Comparison of ENCODE assay signal across 21 cellular contexts in genomic region chr6:74626288-74626687, GRCh38.
DNase-seq lines count a peak whose midpoint lies in the region; ATAC-seq, FAIRE-seq and TF ChIP-seq lines count a peak whose summit lies in the region.
"Had no signal": no experiment of that assay in that cellular context is flagged by ENCODE, and none has a peak within 500 bp of the region (broad histone marks: within the 10 kb centered on the region; RNA-seq: fewer than 3 reads in every experiment).

No MANE protein-coding gene starts in this region.

- peak; percentile 3 for DNase-seq in NCI-H82 (lab: John Stamatoyannopoulos, UW)
- DNase-seq in NCI-H82 treated with DMSO at 0.1 percent for 48 hours (lab: John Stamatoyannopoulos, UW; ENCODE audit: unreplicated experiment) = no peak
- no peak for DNase-seq in H1 (ENCODE audit: low read depth in 1 of 2, low spot score in 2 of 2)
- no peak for DNase-seq in mesenchymal stem cell
- DNase-seq in BE2C = no peak
- no peak for DNase-seq in activated CD8-positive, alpha-beta memory T cell treated with anti-CD3 and anti-CD28 coated beads, Interleukin-2, amount 50 U/mL, for 4 hours
- DNase-seq: ACHN; C1 segment of cervical spinal cord; Calu3; CD4-positive, alpha-beta T cell; DMS 273 treated with DMSO at 0.1 percent for 48 hours; DMS79 treated with DMSO at 0.1 percent for 48 hours; EL; GOT3 had no signal

- POLR2A ChIA-PET in H1 (lab: Charles Lee; ENCODE audit: partially characterized antibody) = no interaction called here

- H2BK12ac ChIP-seq in H1 (ENCODE audit: low read depth, low read length) = no peak overlapping the region
- H2BK12ac ChIP-seq in mesenchymal stem cell (ENCODE audit: low read length in 2 of 2) = no peak overlapping the region

- no peak for TF ChIP-seq RAD21 in H1 (IDR thresholded peaks at IDR 0.05 in 1 of 2, conservative IDR thresholded peaks at IDR 0.05 in 1 of 2; ENCODE audit: low read depth in 2 of 2, low read length in 2 of 2)

- H3K27me3 ChIP-seq in H1 (replicated peaks in 1 of 4; ENCODE audit: control insufficient read depth in 3 of 4, extremely low read depth in 1 of 4, insufficient read depth in 3 of 4, low read length in 3 of 4) (no peaks in the 10 kb centered on the region), mesenchymal stem cell (ENCODE audit: control insufficient read depth in 1 of 2, insufficient read depth in 1 of 2, low read length in 2 of 2) (no peaks in the 10 kb centered on the region), BE2C (no peaks in the 10 kb centered on the region)

- H4K20me1 ChIP-seq in H1 (replicated peaks in 1 of 2; ENCODE audit: control insufficient read depth in 1 of 2, insufficient read depth in 2 of 2, low read length in 2 of 2) = no peaks in the 10 kb centered on the region

- H3K56ac ChIP-seq in H1 (replicated peaks; ENCODE audit: insufficient read length, low read depth, low read length) = no peak overlapping the region

- no peak for TF ChIP-seq POLR2A in H1 (IDR thresholded peaks at IDR 0.05; ENCODE audit: control extremely low read depth in 1 of 2, low read depth in 2 of 2, low read length in 2 of 2)

- no peaks in the 10 kb centered on the region for H3K4me1 Mint-ChIP-seq in activated T-helper 17 cell treated with anti-CD3 and anti-CD28 coated beads, Interleukin-2, amount 50 U/mL, for 72 hours

- no peaks in the 10 kb centered on the region for H3K27me3 Mint-ChIP-seq in activated T-helper 17 cell treated with anti-CD3 and anti-CD28 coated beads, Interleukin-2, amount 50 U/mL, for 72 hours
- H3K27me3 Mint-ChIP-seq: CD4-positive, alpha-beta T cell had no signal

- CTCF ChIA-PET in H1 (lab: Charles Lee; ENCODE audit: partially characterized antibody) = no interaction called here

- no peak overlapping the region for H2BK120ac ChIP-seq in H1 (replicated peaks; ENCODE audit: low read depth, low read length)
- no peak overlapping the region for H2BK120ac ChIP-seq in mesenchymal stem cell (ENCODE audit: low read depth, low read length)

- H3K27ac Mint-ChIP-seq in activated T-helper 17 cell treated with anti-CD3 and anti-CD28 coated beads, Interleukin-2, amount 50 U/mL, for 72 hours = no peak overlapping the region
- H3K27ac Mint-ChIP-seq: CD4-positive, alpha-beta T cell had no signal

- FAIRE-seq in H1 (lab: Jason Lieb, UNC) = no peak
- FAIRE-seq: G401.6, GM12891, HepG2, HTR-8/SVneo had no signal

- no peak overlapping the region for H2BK20ac ChIP-seq in H1 (ENCODE audit: low read length)

- no peak overlapping the region for H3K4me2 ChIP-seq in H1 (ENCODE audit: insufficient read depth in 1 of 2, low read depth in 2 of 2, low read length in 2 of 2)
- H3K4me2 ChIP-seq in mesenchymal stem cell (ENCODE audit: low read length, poor library complexity, severe bottlenecking) = no peak overlapping the region

- H3K23ac ChIP-seq in H1 (ENCODE audit: insufficient read length) = no peak overlapping the region
- H3K23ac ChIP-seq in mesenchymal stem cell (ENCODE audit: low read length in 2 of 2) = no peak overlapping the region

- H3K4me3 ChIP-seq in H1 (ENCODE audit: extremely low read depth in 1 of 4, insufficient read depth in 2 of 4, low read depth in 3 of 4, low read length in 4 of 4) = no peak overlapping the region; a peak in 1 of 8 replicates
- H3K4me3 ChIP-seq in mesenchymal stem cell (ENCODE audit: insufficient read depth in 1 of 2, low read depth in 1 of 2, low read length in 2 of 2) = no peak overlapping the region
- H3K4me3 ChIP-seq in BE2C (ENCODE audit: low read depth, low read length) = no peak overlapping the region
- H3K4me3 ChIP-seq: HAP-1 had no signal

- ATAC-seq in HG03108 (IDR thresholded peaks at IDR 0.05; ENCODE audit: unreplicated experiment) = no peak
- ATAC-seq in activated T-helper 17 cell treated with anti-CD3 and anti-CD28 coated beads, Interleukin-2, amount 50 U/mL, for 72 hours (replicated peaks) = no peak
- ATAC-seq: HepG2 had no signal

- H3K9ac ChIP-seq in H1 (replicated peaks in 1 of 4; ENCODE audit: extremely low read depth in 1 of 4, low read depth in 3 of 4, low read length in 3 of 4) = no peak overlapping the region
- no peak overlapping the region for H3K9ac ChIP-seq in mesenchymal stem cell (ENCODE audit: low read length)

- H3K14ac ChIP-seq in H1 (ENCODE audit: insufficient read length) (no peak overlapping the region), mesenchymal stem cell (ENCODE audit: low read length in 2 of 2) (no peak overlapping the region)

- H3K79me1 ChIP-seq in H1 (ENCODE audit: low read depth, low read length) (no peaks in the 10 kb centered on the region), mesenchymal stem cell (replicated peaks; ENCODE audit: low read length, poor library complexity, severe bottlenecking) (no peaks in the 10 kb centered on the region)

- no peaks in the 10 kb centered on the region for H3K36me3 Mint-ChIP-seq in activated T-helper 17 cell treated with anti-CD3 and anti-CD28 coated beads, Interleukin-2, amount 50 U/mL, for 72 hours (ENCODE audit: low read depth)

- H2BK5ac ChIP-seq in H1 (ENCODE audit: low read depth, low read length) (no peak overlapping the region), mesenchymal stem cell (ENCODE audit: low read depth, low read length, poor library complexity, severe bottlenecking) (no peak overlapping the region)

- no peak overlapping the region for H4K8ac ChIP-seq in H1 (ENCODE audit: extremely low read depth, insufficient read depth, low read length)
- H4K8ac ChIP-seq in mesenchymal stem cell (ENCODE audit: low read length) = peak overlapping the region; percentile 17

- TF ChIP-seq EP300 in H1 (IDR thresholded peaks at IDR 0.05; ENCODE audit: borderline replicate concordance in 1 of 2, low read depth in 2 of 2, low read length in 2 of 2) = no peak

- H3K79me2 ChIP-seq in H1 (ENCODE audit: control insufficient read depth in 1 of 2, insufficient read depth in 2 of 2, low read length in 2 of 2) = no peaks in the 10 kb centered on the region

- H3K4me1 ChIP-seq in H1 (replicated peaks in 1 of 4; ENCODE audit: control insufficient read depth in 3 of 4, insufficient read depth in 4 of 4, low read length in 3 of 4) (peaks cover 0 to 7% (median 2%) of the 10 kb centered on the region in 4 experiments; a peak in 1 of 7 replicates), mesenchymal stem cell (ENCODE audit: control insufficient read depth, insufficient read depth, low read depth, low read length) (peaks cover 3% of the 10 kb centered on the region), BE2C (no peaks in the 10 kb centered on the region)
- H3K4me1 ChIP-seq: HAP-1 had no signal

- H2BK15ac ChIP-seq in H1 (ENCODE audit: low read length) (no peak overlapping the region), mesenchymal stem cell (ENCODE audit: low read depth, poor library complexity, severe bottlenecking) (no peak overlapping the region)

- H3K4ac ChIP-seq in H1 (replicated peaks; ENCODE audit: insufficient read length, low read depth, low read length) (no peak overlapping the region), mesenchymal stem cell (ENCODE audit: low read depth in 1 of 2, low read length in 2 of 2) (no peak overlapping the region)

- H3K36me3 ChIP-seq in H1 (ENCODE audit: control insufficient read depth in 2 of 4, insufficient read depth in 4 of 4, low read length in 3 of 4) (no peaks in the 10 kb centered on the region), mesenchymal stem cell (ENCODE audit: control insufficient read depth in 1 of 2, insufficient read depth in 2 of 2, low read depth in 1 of 2, low read length in 2 of 2) (no peaks in the 10 kb centered on the region), BE2C (no peaks in the 10 kb centered on the region)
- H3K36me3 ChIP-seq: HAP-1 had no signal

- no peak overlapping the region for H3K27ac ChIP-seq in H1 (ENCODE audit: low read depth, low read length)
- H3K27ac ChIP-seq in mesenchymal stem cell (ENCODE audit: low read length, poor library complexity, severe bottlenecking) = no peak overlapping the region

- H3K9me3 ChIP-seq in H1 (ENCODE audit: insufficient read depth in 2 of 2, low read depth in 1 of 2, low read length in 1 of 2) (peaks cover 12 to 17% of the 10 kb centered on the region in 2 experiments), mesenchymal stem cell (ENCODE audit: control insufficient read depth, low read length) (peaks cover 7% of the 10 kb centered on the region), BE2C (no peaks in the 10 kb centered on the region)
- H3K9me3 ChIP-seq: HAP-1 had no signal

- H2AFZ ChIP-seq in H1 (ENCODE audit: low read length) (peak overlapping the region; percentile 90), mesenchymal stem cell (ENCODE audit: low read depth, low read length) (no peak overlapping the region)

- H3K23me2 ChIP-seq in H1 (ENCODE audit: low read depth, low read length) = no peaks in the 10 kb centered on the region

- no peak overlapping the region for H4K5ac ChIP-seq in H1 (ENCODE audit: insufficient read length, low read depth, low read length)

- H2AK5ac ChIP-seq in H1 (ENCODE audit: low read depth, low read length) (no peak overlapping the region), mesenchymal stem cell (ENCODE audit: low read length, severe bottlenecking) (no peak overlapping the region)

- H3K4me3 Mint-ChIP-seq in activated T-helper 17 cell treated with anti-CD3 and anti-CD28 coated beads, Interleukin-2, amount 50 U/mL, for 72 hours = no peak overlapping the region
- H3K4me3 Mint-ChIP-seq: CD4-positive, alpha-beta T cell had no signal

- H4K91ac ChIP-seq in H1 (replicated peaks; ENCODE audit: insufficient read length, low read length) = no peak overlapping the region
- peak overlapping the region; percentile 39 for H4K91ac ChIP-seq in mesenchymal stem cell (ENCODE audit: low read length)

- H3K18ac ChIP-seq in H1 (ENCODE audit: extremely low read depth, low read length) (no peak overlapping the region), mesenchymal stem cell (ENCODE audit: low read depth in 1 of 2, low read length in 2 of 2) (no peak overlapping the region)

- H3K9me3 Mint-ChIP-seq in activated T-helper 17 cell treated with anti-CD3 and anti-CD28 coated beads, Interleukin-2, amount 50 U/mL, for 72 hours = peaks cover 7% of the 10 kb centered on the region

- 90% methylated on average over 4 of the region's 4 CpGs; no CpG with 5 or more reads in 1 of the 2 experiments for WGBS in H1 (ENCODE audit: extremely low coverage in 1 of 2, insufficient coverage in 1 of 2, insufficient read length in 1 of 2, insufficient replicate concordance in 2 of 2, low coverage in 1 of 2, low lambda C conversion rate in 2 of 2, missing lambda C conversion rate in 1 of 2), 2 experiments
- 72% methylated on average over 4 of the region's 4 CpGs for WGBS in mesenchymal stem cell

- no peak for TF ChIP-seq CTCF in H1 (IDR thresholded peaks at IDR 0.05; ENCODE audit: control extremely low read depth in 1 of 3, insufficient read depth in 1 of 3, low read depth in 1 of 3, low read length in 3 of 3)
- TF ChIP-seq CTCF in BE2C (IDR thresholded peaks at IDR 0.05; ENCODE audit: low read depth, low read length) = no peak

TF ChIP-seq in H1, 55 proteins besides CTCF, POLR2A, EP300 and RAD21:
- TF ChIP-seq RBBP5 (IDR thresholded peaks at IDR 0.05; ENCODE audit: borderline replicate concordance, low read depth, low read length) (0 out of 2 replicates have a peak, but pooled peaks have one; percentile 57), HDAC2 (IDR thresholded peaks at IDR 0.05; ENCODE audit: borderline replicate concordance in 1 of 2, low read depth in 2 of 2, low read length in 2 of 2) (no peak)
